16 cellular contexts compared by ENCODE assay signal in genomic region chr10:85528318-85528652, GRCh38.
DNase-seq lines count a peak whose midpoint lies in the region; ATAC-seq, FAIRE-seq and TF ChIP-seq lines count a peak whose summit lies in the region.
"Had no signal": no experiment of that assay in that cellular context is flagged by ENCODE, and none has a peak within 500 bp of the region (broad histone marks: within the 10 kb centered on the region; RNA-seq: fewer than 3 reads in every experiment).

No MANE protein-coding gene starts in this region.

- TF ChIP-seq CTCF in MCF 10A (IDR thresholded peaks at IDR 0.05; ENCODE audit: unreplicated experiment) (no peak), breast epithelium (IDR thresholded peaks at IDR 0.05) (no peak), endodermal cell (conservative IDR thresholded peaks at IDR 0.05) (no peak), keratinocyte (optimal IDR thresholded peaks at IDR 0.05 in 1 of 3, IDR thresholded peaks at IDR 0.05 in 1 of 3, conservative IDR thresholded peaks at IDR 0.05 in 1 of 3; ENCODE audit: extremely low read depth in 1 of 3, insufficient read depth in 2 of 3, low read length in 3 of 3) (no peak), heart left ventricle (IDR thresholded peaks at IDR 0.05) (no peak)
- TF ChIP-seq CTCF in activated CD8-positive, alpha-beta T cell treated with anti-CD3 and anti-CD28 coated beads for 36 hours (IDR thresholded peaks at IDR 0.05), result no peak

- H3K9me3 Mint-ChIP-seq in MCF 10A (ENCODE audit: unreplicated experiment) (peaks cover 8% of the 10 kb centered on the region), endodermal cell (peaks cover 28% of the 10 kb centered on the region)
- H3K9me3 Mint-ChIP-seq in activated CD8-positive, alpha-beta T cell treated with anti-CD3 and anti-CD28 coated beads for 36 hours, result peaks cover 8% of the 10 kb centered on the region

- H3K4me1 ChIP-seq in breast epithelium, result no peaks in the 10 kb centered on the region
- peaks cover 4% of the 10 kb centered on the region for H3K4me1 ChIP-seq in endodermal cell (ENCODE audit: control insufficient read depth, insufficient read depth, low read length)
- H3K4me1 ChIP-seq in keratinocyte (ENCODE audit: control insufficient read depth, extremely low read depth, insufficient read depth, low read length), result peaks cover 29% of the 10 kb centered on the region
- H3K4me1 ChIP-seq in heart left ventricle, result no peaks in the 10 kb centered on the region
- H3K4me1 ChIP-seq: HAP-1 had no signal

- H3K36me3 Mint-ChIP-seq in MCF 10A (ENCODE audit: insufficient read depth, unreplicated experiment) (no peaks in the 10 kb centered on the region), endodermal cell (ENCODE audit: low read depth) (peaks cover 5% of the 10 kb centered on the region)
- H3K36me3 Mint-ChIP-seq in activated CD8-positive, alpha-beta T cell treated with anti-CD3 and anti-CD28 coated beads for 36 hours (ENCODE audit: low read depth), result no peaks in the 10 kb centered on the region
- H3K36me3 Mint-ChIP-seq: CD4-positive, CD25-positive, alpha-beta regulatory T cell had no signal

- H3K4me1 Mint-ChIP-seq in MCF 10A (ENCODE audit: insufficient read depth, unreplicated experiment) (peaks cover 19% of the 10 kb centered on the region), endodermal cell (peaks cover 18% of the 10 kb centered on the region)
- no peaks in the 10 kb centered on the region for H3K4me1 Mint-ChIP-seq in activated CD8-positive, alpha-beta T cell treated with anti-CD3 and anti-CD28 coated beads for 36 hours (ENCODE audit: low read depth)
- H3K4me1 Mint-ChIP-seq: CD4-positive, CD25-positive, alpha-beta regulatory T cell had no signal

- no peak overlapping the region for H3K4me3 ChIP-seq in breast epithelium
- H3K4me3 ChIP-seq in endodermal cell (ENCODE audit: low read length), result peak overlapping the region; percentile 25
- H3K4me3 ChIP-seq in keratinocyte (ENCODE audit: control insufficient read depth in 2 of 3, extremely low read depth in 1 of 3, insufficient read depth in 2 of 3, low read depth in 1 of 3, low read length in 3 of 3), result peak overlapping the region in 1 of 3 experiments; percentile 21
- no peak overlapping the region for H3K4me3 ChIP-seq in heart left ventricle
- H3K4me3 ChIP-seq: BLaER1, GM23338, HAP-1 had no signal

- H2AFZ ChIP-seq in keratinocyte (ENCODE audit: control insufficient read depth, low read length), result peak overlapping the region; percentile 70
- H2AFZ ChIP-seq: GM23338 had no signal

- H3K27me3 ChIP-seq in breast epithelium (no peaks in the 10 kb centered on the region), endodermal cell (ENCODE audit: control insufficient read depth, insufficient read depth, low read length, poor library complexity, severe bottlenecking) (no peaks in the 10 kb centered on the region), keratinocyte (ENCODE audit: control insufficient read depth, extremely low read depth, insufficient read depth, low read length) (no peaks in the 10 kb centered on the region), heart left ventricle (peaks cover 0 to 5% (median 0%) of the 10 kb centered on the region in 9 donors)
- H3K27me3 ChIP-seq: BLaER1 had no signal

- no peaks in the 10 kb centered on the region for H3K27me3 Mint-ChIP-seq in MCF 10A (ENCODE audit: insufficient read depth, unreplicated experiment)
- H3K27me3 Mint-ChIP-seq in endodermal cell (ENCODE audit: insufficient read depth), result no peaks in the 10 kb centered on the region
- H3K27me3 Mint-ChIP-seq in activated CD8-positive, alpha-beta T cell treated with anti-CD3 and anti-CD28 coated beads for 36 hours, result peaks cover 15% of the 10 kb centered on the region

- no peak for FAIRE-seq in keratinocyte (lab: Jason Lieb, UNC)

- no peaks in the 10 kb centered on the region for H4K20me1 ChIP-seq in keratinocyte (ENCODE audit: control insufficient read depth, extremely low read depth, insufficient read depth, low read length)
- H4K20me1 ChIP-seq: BLaER1 had no signal

- intact Hi-C loops in MCF 10A (cut with micrococcal nuclease), result no loop called here
- intact Hi-C loops in breast epithelium (cut with DNase I; ENCODE audit: low total_unique reads), result no loop called here
- intact Hi-C loops in activated CD8-positive, alpha-beta T cell treated with anti-CD3 and anti-CD28 coated beads for 36 hours (cut with micrococcal nuclease), result no loop called here
- intact Hi-C loops in heart left ventricle (cut with DNase I), result no loop called here

- H3K9me3 ChIP-seq in breast epithelium (peaks cover 8 to 11% of the 10 kb centered on the region in 2 donors), endodermal cell (ENCODE audit: control insufficient read depth, low read length) (peaks cover 26% of the 10 kb centered on the region), keratinocyte (ENCODE audit: control insufficient read depth, low read depth, low read length) (peaks cover 7% of the 10 kb centered on the region), heart left ventricle (peaks cover 0 to 17% (median 4%) of the 10 kb centered on the region in 12 donors)
- H3K9me3 ChIP-seq: HAP-1 had no signal

- H3K27ac ChIP-seq in breast epithelium (no peak overlapping the region), endodermal cell (ENCODE audit: low read depth, low read length) (no peak overlapping the region), keratinocyte (ENCODE audit: control insufficient read depth, insufficient read depth, low read length) (peak overlapping the region; percentile 80), heart left ventricle (no peak overlapping the region)
- H3K27ac ChIP-seq: 22Rv1, BLaER1, HL-60 had no signal

- H3K27ac Mint-ChIP-seq in MCF 10A (ENCODE audit: low read depth, unreplicated experiment) (peak overlapping the region; percentile 49), endodermal cell (no peak overlapping the region)
- H3K27ac Mint-ChIP-seq in activated CD8-positive, alpha-beta T cell treated with anti-CD3 and anti-CD28 coated beads for 36 hours, result no peak overlapping the region
- H3K27ac Mint-ChIP-seq: CD4-positive, CD25-positive, alpha-beta regulatory T cell; GM23338 had no signal

- dilution Hi-C loops in keratinocyte (cut with MboI; ENCODE audit: extremely low pct_ligation_motif_present, low sequenced_read_pairs), result no loop called here

- no peaks in the 10 kb centered on the region for H3K79me2 ChIP-seq in keratinocyte (ENCODE audit: control insufficient read depth, insufficient read depth, low read length)

- no TSS peak for BruUV-seq in MCF 10A (replicated peaks; lab: Mats Ljungman, UMichigan)

- peak overlapping the region; percentile 77 for H3K4me2 ChIP-seq in keratinocyte (ENCODE audit: control insufficient read depth, extremely low read depth, insufficient read depth, low read depth, low read length)
- H3K4me2 ChIP-seq: GM23338 had no signal

- peak; percentile 26 for DNase-seq in MCF 10A (ENCODE audit: unreplicated experiment)
- DNase-seq in breast epithelium (ENCODE audit: low spot score in 2 of 2), result no peak
- no peak for DNase-seq in endodermal cell
- no peak for DNase-seq in keratinocyte (ENCODE audit: low read depth, low spot score)
- no peak for DNase-seq in activated CD8-positive, alpha-beta T cell treated with anti-CD3 and anti-CD28 coated beads for 36 hours
- DNase-seq in heart left ventricle, result no peak
- no peak for DNase-seq in stimulated activated naive CD4-positive, alpha-beta T cell (lab: John Stamatoyannopoulos, UW)
- DNase-seq in putamen (ENCODE audit: low spot score), result no peak
- DNase-seq: AML-193; CD4-positive, CD25-positive, alpha-beta regulatory T cell; DMS 273 treated with DMSO at 0.1 percent for 48 hours had no signal

- no peak for ATAC-seq in activated CD8-positive, alpha-beta T cell treated with anti-CD3 and anti-CD28 coated beads for 36 hours
- ATAC-seq in heart left ventricle, result no peak
- ATAC-seq: GM23338 had no signal

- TF ChIP-seq POLR2A in breast epithelium (IDR thresholded peaks at IDR 0.05) (no peak), heart left ventricle (IDR thresholded peaks at IDR 0.05) (no peak)

- no peak overlapping the region for H3K4me3 Mint-ChIP-seq in MCF 10A (ENCODE audit: unreplicated experiment)
- H3K4me3 Mint-ChIP-seq in endodermal cell, result no peak overlapping the region
- no peak overlapping the region for H3K4me3 Mint-ChIP-seq in activated CD8-positive, alpha-beta T cell treated with anti-CD3 and anti-CD28 coated beads for 36 hours
- H3K4me3 Mint-ChIP-seq: CD4-positive, CD25-positive, alpha-beta regulatory T cell; GM23338 had no signal

- POLR2A ChIA-PET in MCF 10A (lab: Yijun Ruan, JAX), result interaction anchor here (0.7 kb wide), 1 partner anchor 15 kb away, joined by 4 read pairs; no protein-coding TSS in a partner anchor
- POLR2A ChIA-PET in activated CD8-positive, alpha-beta T cell treated with anti-CD3 and anti-CD28 coated beads for 36 hours (lab: Charles Lee), result no interaction called here

- H3K36me3 ChIP-seq in breast epithelium, result no peaks in the 10 kb centered on the region
- no peaks in the 10 kb centered on the region for H3K36me3 ChIP-seq in endodermal cell (ENCODE audit: control insufficient read depth, insufficient read depth, low read length)
- no peaks in the 10 kb centered on the region for H3K36me3 ChIP-seq in keratinocyte (ENCODE audit: control insufficient read depth in 2 of 2, extremely low read depth in 1 of 2, insufficient read depth in 2 of 2, low read length in 2 of 2)
- no peaks in the 10 kb centered on the region for H3K36me3 ChIP-seq in heart left ventricle
- H3K36me3 ChIP-seq: BLaER1, HAP-1 had no signal

- H3K9ac ChIP-seq in endodermal cell (ENCODE audit: extremely low read depth, low read length, poor library complexity, severe bottlenecking) (no peak overlapping the region), keratinocyte (ENCODE audit: control insufficient read depth, extremely low read depth, insufficient read depth, low read length) (peak overlapping the region; percentile 19)
- H3K9ac ChIP-seq: BLaER1 had no signal

- no peaks in the 10 kb centered on the region for H3K9me1 ChIP-seq in keratinocyte (ENCODE audit: control insufficient read depth, extremely low read depth, insufficient read depth, low read length)

- CTCF ChIA-PET in MCF 10A (lab: Yijun Ruan, JAX), result interaction anchor here (0.6 to 0.7 kb wide), 2 partner anchors 314 to 776 kb away, joined by 3 read pairs; no protein-coding TSS in a partner anchor
- CTCF ChIA-PET in activated CD8-positive, alpha-beta T cell treated with anti-CD3 and anti-CD28 coated beads for 36 hours (lab: Charles Lee), result no interaction called here
